Comparison of ENCODE assay signal across 8 cellular contexts in genomic region chr22:23786752-23787599, GRCh38. TPM values are rescaled to one million over a fixed set of nuclear protein-coding genes. Genes with fewer than 3 reads are reported as not detected.
DNase-seq lines count a peak whose midpoint lies in the region; ATAC-seq and TF ChIP-seq lines count a peak whose summit lies in the region.

Gene SMARCB1, plus strand, starts transcription at chr22:23786966. Its CDS starts 204 bp downstream, at chr22:23787170.

- peaks cover 51% of the 10 kb centered on the region for H3K4me1 Mint-ChIP-seq in activated B cell treated with CpG ODN at 0.5 μM for 24 hours

- peaks cover 27% of the 10 kb centered on the region for H3K36me3 Mint-ChIP-seq in activated B cell treated with CpG ODN at 0.5 μM for 24 hours (ENCODE audit: low read depth)

- peaks cover 18 to 82% (median 43%) of the 10 kb centered on the region in 6 donors for H3K4me1 ChIP-seq in spleen

- no peaks in the 10 kb centered on the region for H3K9me3 ChIP-seq in spleen

- peak within 1 kb of the TSS; percentile 71 to 94 for H3K4me3 ChIP-seq in cardiac fibroblast (replicated peaks in 1 of 2; ENCODE audit: low read depth in 2 of 2, low read length in 2 of 2)
- peak within 1 kb of the TSS; percentile 58 to 93 (median 72) for H3K4me3 ChIP-seq in spleen

- WGBS in spleen, 5 donors = 0 to 1% (median 0%) methylated on average over 19 to 97 of the region's 97 CpGs

- no peaks in the 10 kb centered on the region for H3K27me3 Mint-ChIP-seq in activated B cell treated with CpG ODN at 0.5 μM for 24 hours

- peaks cover 0 to 30% (median 6%) of the 10 kb centered on the region in 6 donors for H3K36me3 ChIP-seq in spleen

- CTCF ChIA-PET in activated B cell treated with CpG ODN at 0.5 μM for 24 hours (lab: Charles Lee) = interaction anchor here (1.2 to 1.4 kb wide), 2 partner anchors 15 to 63 kb away, joined by 4 read pairs; partner anchors contain the start of gene MMP11

- TF ChIP-seq CTCF in activated B cell treated with CpG ODN at 0.5 μM for 24 hours (IDR thresholded peaks at IDR 0.05) = no peak
- no peak for TF ChIP-seq CTCF in cardiac fibroblast (IDR thresholded peaks at IDR 0.05; ENCODE audit: low read depth, low read length)
- TF ChIP-seq CTCF in spleen (IDR thresholded peaks at IDR 0.05 in 8 of 11, conservative IDR thresholded peaks at IDR 0.05 in 3 of 11) = no peak

- POLR2A ChIA-PET in activated B cell treated with CpG ODN at 0.5 μM for 24 hours (lab: Charles Lee) = interaction anchor here (0.8 to 3.2 kb wide), 11 partner anchors 9 to 70 kb away, joined by 3 to 20 read pairs (median 6); partner anchors contain the start of genes DERL3, MMP11, SLC2A11 and VPREB3

- peak; percentile 83 for DNase-seq in SIG-M5 treated with dmso at 0.1 percent for 504 hours (lab: John Stamatoyannopoulos, UW; ENCODE audit: unreplicated experiment)
- DNase-seq in SIG-M5 (lab: John Stamatoyannopoulos, UW) = no peak
- DNase-seq in NCI-H2196 treated with DMSO at 0.1 percent for 48 hours (lab: John Stamatoyannopoulos, UW; ENCODE audit: unreplicated experiment) = peak; percentile 51
- DNase-seq in activated B cell treated with CpG ODN at 0.5 μM for 24 hours = peak; percentile 89
- peak; percentile 93 to 94 for DNase-seq in cardiac fibroblast (ENCODE audit: low read depth in 2 of 2)
- DNase-seq in iris pigment epithelial cell (ENCODE audit: low read depth) = peak; percentile 87
- peak; percentile 96 for DNase-seq in spleen

- H3K27ac Mint-ChIP-seq in activated B cell treated with CpG ODN at 0.5 μM for 24 hours = peak within 1 kb of the TSS; percentile 88

- H3K9me3 Mint-ChIP-seq in activated B cell treated with CpG ODN at 0.5 μM for 24 hours = no peaks in the 10 kb centered on the region

- TF ChIP-seq POLR2A in spleen (IDR thresholded peaks at IDR 0.05) = peak; percentile 8 to 50 (median 39)

- intact Hi-C loops in activated B cell treated with CpG ODN at 0.5 μM for 24 hours (cut with micrococcal nuclease) = loop anchor here (1.0 to 5.0 kb wide), 6 partner anchors 13 to 125 kb away; partner anchors contain the start of gene DERL3
- intact Hi-C loops in spleen (cut with DNase I; ENCODE audit: low total_unique reads) = loop anchor here (5.0 kb wide), 1 partner anchor 70 kb away; no protein-coding TSS in a partner anchor

- peak within 1 kb of the TSS; percentile 90 for H3K4me3 Mint-ChIP-seq in activated B cell treated with CpG ODN at 0.5 μM for 24 hours

- peak; percentile 44 for ATAC-seq in HG03060 (IDR thresholded peaks at IDR 0.05; ENCODE audit: low read depth, unreplicated experiment)
- peak; percentile 85 for ATAC-seq in activated B cell treated with CpG ODN at 0.5 μM for 24 hours (ENCODE audit: low read depth)

- H3K27me3 ChIP-seq in spleen (replicated peaks in 1 of 7) = no peaks in the 10 kb centered on the region

- H3K27ac ChIP-seq in spleen = peak within 1 kb of the TSS; percentile 96 to 100 (median 99)

RNA-seq across cellular contexts. Expression of gene SMARCB1, which starts in this region (rescaled TPM):
- 156 and 161 TPM in 2 replicates for total RNA-seq in activated B cell treated with CpG ODN at 0.5 μM for 24 hours
- 100 to 1,000 TPM in 2 of 7 donors, 10 to 100 TPM in 5; 72.8 to 166 (median 84.6) TPM for total RNA-seq in spleen
- polyA plus RNA-seq in spleen = 100 to 1,000 TPM in 1 of 3 donors, 10 to 100 TPM in 2; 64.2 to 100 (median 86.9) TPM
